In the genomic region with DNA sequence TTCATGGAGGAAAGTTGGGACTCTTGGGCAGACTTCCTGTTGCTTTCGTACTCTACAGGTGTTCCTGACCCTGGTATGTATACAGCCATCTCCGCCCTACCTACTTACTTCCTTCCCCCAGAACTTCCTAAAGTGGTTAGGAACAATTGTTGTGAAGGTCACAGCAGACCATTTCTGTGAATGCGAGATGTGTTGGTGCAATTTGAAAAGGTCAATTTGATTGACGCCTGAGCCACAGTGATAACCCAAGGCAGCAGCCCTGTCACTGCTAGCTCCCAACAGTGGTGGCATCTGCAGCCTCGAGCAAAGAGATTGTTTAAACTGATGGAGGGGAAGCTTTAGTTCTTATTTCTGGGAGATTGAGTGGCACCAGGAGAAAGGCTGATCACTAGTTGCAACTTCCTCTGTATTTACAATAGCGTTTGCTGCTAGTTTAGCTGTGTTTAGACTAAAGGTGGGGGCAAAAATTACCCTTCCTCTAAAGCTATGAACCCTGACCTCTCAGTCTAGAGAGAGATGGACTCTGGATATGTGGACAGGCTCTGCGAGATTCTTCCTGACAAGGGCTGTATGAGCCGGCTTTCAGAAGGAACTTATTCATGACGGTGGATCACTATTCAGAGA, we compare ENCODE assay signal across 15 cellular contexts.
DNase-seq lines count a peak whose midpoint lies in the region; ATAC-seq, FAIRE-seq and TF ChIP-seq lines count a peak whose summit lies in the region.
"Had no signal": no experiment of that assay in that cellular context is flagged by ENCODE, and none has a peak within 500 bp of the region (broad histone marks: within the 10 kb centered on the region; RNA-seq: fewer than 3 reads in every experiment).

No MANE protein-coding gene starts in this region.

- H3F3A ChIP-seq in neural progenitor cell (ENCODE audit: low read depth), result peaks cover 15% of the 10 kb centered on the region

- H3K4me1 ChIP-seq in A673 (ENCODE audit: insufficient read depth, low read length, poor library complexity, severe bottlenecking) (peaks cover 72% of the 10 kb centered on the region), neural progenitor cell (peaks cover 31% of the 10 kb centered on the region)
- H3K4me1 ChIP-seq: parathyroid adenoma had no signal

- CTCF ChIA-PET in A673 (lab: Charles Lee), result interaction anchor here (1.4 kb wide), 1 partner anchor 182 kb away, joined by 11 read pairs; no protein-coding TSS in a partner anchor

- DNase-seq in A673 (ENCODE audit: low spot score), result no peak
- no peak for DNase-seq in glutamatergic neuron
- no peak for DNase-seq in neural progenitor cell (ENCODE audit: low spot score)
- DNase-seq in SW 1271 (lab: John Stamatoyannopoulos, UW), result no peak
- no peak for DNase-seq in NCI-H774 (lab: John Stamatoyannopoulos, UW)
- no peak for DNase-seq in stimulated activated effector memory CD8-positive, alpha-beta T cell treated with anti-CD3 and anti-CD28 coated beads, Interleukin-12 subunit alpha, Interleukin-12 subunit beta, amount 100 ng/mL, for 72 hours (ENCODE audit: low spot score in 2 of 2)
- DNase-seq: activated CD8-positive, alpha-beta memory T cell treated with anti-CD3 and anti-CD28 coated beads for 24 hours; dorsolateral prefrontal cortex; EL; HCEC 1CT; NCI-H1436 treated with DMSO at 0.1 percent for 48 hours had no signal

- no peak overlapping the region for H3K9ac ChIP-seq in neural progenitor cell
- H3K9ac ChIP-seq: parathyroid adenoma had no signal

- no peaks in the 10 kb centered on the region for H3K36me3 ChIP-seq in A673 (ENCODE audit: insufficient read depth, low read length, poor library complexity, severe bottlenecking)
- H3K36me3 ChIP-seq in neural progenitor cell, result no peaks in the 10 kb centered on the region

- H3K27me3 Mint-ChIP-seq in glutamatergic neuron (ENCODE audit: unreplicated experiment) (peaks cover 6% of the 10 kb centered on the region), neural progenitor cell (ENCODE audit: insufficient read depth, low read depth) (peaks cover 9% of the 10 kb centered on the region)

- H3K4me2 ChIP-seq in neural progenitor cell, result peak overlapping the region; percentile 55

- peak overlapping the region; percentile 67 for H3K27ac Mint-ChIP-seq in glutamatergic neuron (ENCODE audit: unreplicated experiment)
- H3K27ac Mint-ChIP-seq in neural progenitor cell, result peak overlapping the region; percentile 78
- H3K27ac Mint-ChIP-seq in stimulated activated effector memory CD8-positive, alpha-beta T cell treated with anti-CD3 and anti-CD28 coated beads, Interleukin-12 subunit alpha, Interleukin-12 subunit beta, amount 100 ng/mL, for 72 hours, result no peak overlapping the region

- TF ChIP-seq CTCF in A673 (conservative IDR thresholded peaks at IDR 0.05; ENCODE audit: low read depth, low read length) (no peak), glutamatergic neuron (IDR thresholded peaks at IDR 0.05; ENCODE audit: partially characterized antibody, unreplicated experiment) (no peak), neural progenitor cell (IDR thresholded peaks at IDR 0.05) (no peak)

- H3K27ac ChIP-seq in A673 (ENCODE audit: low read depth, low read length, poor library complexity, severe bottlenecking), result peak overlapping the region; percentile 82
- H3K27ac ChIP-seq in neural progenitor cell, result no peak overlapping the region
- H3K27ac ChIP-seq: parathyroid adenoma had no signal

- H3K4me3 ChIP-seq in A673 (ENCODE audit: low read depth, low read length, poor library complexity, severe bottlenecking), result no peak overlapping the region
- H3K4me3 ChIP-seq in neural progenitor cell, result no peak overlapping the region
- H3K4me3 ChIP-seq: dorsolateral prefrontal cortex had no signal

- H3K36me3 Mint-ChIP-seq in glutamatergic neuron (ENCODE audit: unreplicated experiment) (no peaks in the 10 kb centered on the region), neural progenitor cell (peaks cover 7% of the 10 kb centered on the region)
- peaks cover 6% of the 10 kb centered on the region for H3K36me3 Mint-ChIP-seq in stimulated activated effector memory CD8-positive, alpha-beta T cell treated with anti-CD3 and anti-CD28 coated beads, Interleukin-12 subunit alpha, Interleukin-12 subunit beta, amount 100 ng/mL, for 72 hours

- H3K79me2 ChIP-seq in neural progenitor cell (ENCODE audit: low read depth), result no peaks in the 10 kb centered on the region
- H3K79me2 ChIP-seq: parathyroid adenoma had no signal

- no peaks in the 10 kb centered on the region for H3K27me3 ChIP-seq in A673 (replicated peaks; ENCODE audit: insufficient read depth, low read depth, low read length, poor library complexity)
- no peaks in the 10 kb centered on the region for H3K27me3 ChIP-seq in neural progenitor cell
- H3K27me3 ChIP-seq: dorsolateral prefrontal cortex had no signal

- no peaks in the 10 kb centered on the region for H4K20me1 ChIP-seq in neural progenitor cell (ENCODE audit: low read depth)

- no peak for ATAC-seq in GM18505 (IDR thresholded peaks at IDR 0.05; ENCODE audit: unreplicated experiment)
- no peak for ATAC-seq in stimulated activated effector memory CD8-positive, alpha-beta T cell treated with anti-CD3 and anti-CD28 coated beads, Interleukin-12 subunit alpha, Interleukin-12 subunit beta, amount 100 ng/mL, for 72 hours

- H3K4me1 Mint-ChIP-seq in glutamatergic neuron (ENCODE audit: low read depth, unreplicated experiment) (peaks cover 19% of the 10 kb centered on the region), neural progenitor cell (peaks cover 68% of the 10 kb centered on the region)
- peaks cover 38% of the 10 kb centered on the region for H3K4me1 Mint-ChIP-seq in stimulated activated effector memory CD8-positive, alpha-beta T cell treated with anti-CD3 and anti-CD28 coated beads, Interleukin-12 subunit alpha, Interleukin-12 subunit beta, amount 100 ng/mL, for 72 hours

- TF ChIP-seq POLR2A in GM18505 (IDR thresholded peaks at IDR 0.05; ENCODE audit: borderline replicate concordance, extremely low read depth, insufficient read depth, insufficient read length), result no peak

- H3K9me3 ChIP-seq in A673 (ENCODE audit: low read depth, low read length, poor library complexity, severe bottlenecking) (no peaks in the 10 kb centered on the region), neural progenitor cell (ENCODE audit: low read depth) (no peaks in the 10 kb centered on the region)

- peak; percentile 13 for FAIRE-seq in TTC549 (lab: Jason Lieb, UNC)
- FAIRE-seq: bronchial epithelial cell had no signal

- no TSS peak for BruUV-seq in A673 (replicated peaks; lab: Mats Ljungman, UMichigan)

- H3K9me3 Mint-ChIP-seq in glutamatergic neuron (ENCODE audit: unreplicated experiment) (peaks cover 4% of the 10 kb centered on the region), neural progenitor cell (peaks cover 10% of the 10 kb centered on the region)
- H3K9me3 Mint-ChIP-seq in stimulated activated effector memory CD8-positive, alpha-beta T cell treated with anti-CD3 and anti-CD28 coated beads, Interleukin-12 subunit alpha, Interleukin-12 subunit beta, amount 100 ng/mL, for 72 hours, result no peaks in the 10 kb centered on the region

- H3K4me3 Mint-ChIP-seq in glutamatergic neuron (ENCODE audit: unreplicated experiment), result no peak overlapping the region
- H3K4me3 Mint-ChIP-seq in neural progenitor cell, result no peak overlapping the region
- H3K4me3 Mint-ChIP-seq in stimulated activated effector memory CD8-positive, alpha-beta T cell treated with anti-CD3 and anti-CD28 coated beads, Interleukin-12 subunit alpha, Interleukin-12 subunit beta, amount 100 ng/mL, for 72 hours, result no peak overlapping the region

- POLR2A ChIA-PET in A673 (lab: Charles Lee; ENCODE audit: low non-redundant PET), result no interaction called here

- intact Hi-C loops in A673 (cut with micrococcal nuclease; ENCODE audit: unreplicated experiment), result loop anchor here (10.0 kb wide), 2 partner anchors 319 to 389 kb away; no protein-coding TSS in a partner anchor

- H2AFZ ChIP-seq in neural progenitor cell (replicated peaks), result no peak overlapping the region
- H2AFZ ChIP-seq: parathyroid adenoma had no signal
